8 cellular contexts compared by ENCODE assay signal in genomic region chr20:62010551-62011402, GRCh38. TPM values are rescaled to one million over a fixed set of nuclear protein-coding genes. Genes with fewer than 3 reads are reported as not detected.
DNase-seq lines count a peak whose midpoint lies in the region; ATAC-seq lines count a peak whose summit lies in the region.

No MANE protein-coding gene starts in this region.

- H3K27ac Mint-ChIP-seq in activated CD8-positive, alpha-beta T cell treated with anti-CD3 and anti-CD28 coated beads, Interleukin-2, amount 10 ng/mL, durations not matched to agents 7 days and 5 days = no peak overlapping the region

- H3K4me3 Mint-ChIP-seq in activated CD8-positive, alpha-beta T cell treated with anti-CD3 and anti-CD28 coated beads, Interleukin-2, amount 10 ng/mL, durations not matched to agents 7 days and 5 days = no peak overlapping the region

- no peak overlapping the region for H3K4me3 ChIP-seq in effector memory CD4-positive, alpha-beta T cell (ENCODE audit: insufficient read depth, low read depth, low read length, poor library complexity, severe bottlenecking)

- H3K27me3 Mint-ChIP-seq in activated CD8-positive, alpha-beta T cell treated with anti-CD3 and anti-CD28 coated beads, Interleukin-2, amount 10 ng/mL, durations not matched to agents 7 days and 5 days (ENCODE audit: low read depth) = no peaks in the 10 kb centered on the region

- no peaks in the 10 kb centered on the region for H3K4me1 ChIP-seq in effector memory CD4-positive, alpha-beta T cell (ENCODE audit: control insufficient read depth, insufficient read depth, low read length, poor library complexity, severe bottlenecking)

- H3K27ac ChIP-seq in effector memory CD4-positive, alpha-beta T cell (ENCODE audit: insufficient read depth, low read length, poor library complexity, severe bottlenecking) = no peak overlapping the region

- peak; percentile 75 for ATAC-seq in activated CD8-positive, alpha-beta T cell treated with anti-CD3 and anti-CD28 coated beads, Interleukin-2, amount 10 ng/mL, durations not matched to agents 7 days and 5 days
- ATAC-seq in GM19452 (IDR thresholded peaks at IDR 0.05; ENCODE audit: unreplicated experiment) = no peak

- DNase-seq in NCI-H748 (lab: John Stamatoyannopoulos, UW; ENCODE audit: unreplicated experiment) (peak; percentile 30), NCI-H748 treated with DMSO at 0.1 percent for 48 hours (lab: John Stamatoyannopoulos, UW) (no peak), NCI-H345 (lab: John Stamatoyannopoulos, UW) (peak; percentile 58), medulla oblongata (ENCODE audit: extremely low spot score) (peak; percentile 75)
- DNase-seq in activated CD8-positive, alpha-beta T cell treated with anti-CD3 and anti-CD28 coated beads, Interleukin-2, amount 10 ng/mL, durations not matched to agents 7 days and 5 days = peak; percentile 67
- peak; percentile 33 to 54 (median 41) for DNase-seq in effector memory CD4-positive, alpha-beta T cell
- DNase-seq in stimulated activated CD8-positive, alpha-beta memory T cell treated with anti-CD3 and anti-CD28 coated beads, Interleukin-4, amount 100 ng/mL, for 4 hours (ENCODE audit: low read depth in 2 of 2, low spot score in 1 of 2) = peak; percentile 22 to 27

- no peaks in the 10 kb centered on the region for H3K9me3 Mint-ChIP-seq in activated CD8-positive, alpha-beta T cell treated with anti-CD3 and anti-CD28 coated beads, Interleukin-2, amount 10 ng/mL, durations not matched to agents 7 days and 5 days (ENCODE audit: insufficient read depth)

- no peaks in the 10 kb centered on the region for H3K9me3 ChIP-seq in effector memory CD4-positive, alpha-beta T cell (ENCODE audit: control insufficient read depth, low read length)

- CTCF ChIA-PET in activated CD8-positive, alpha-beta T cell treated with anti-CD3 and anti-CD28 coated beads, Interleukin-2, amount 10 ng/mL, durations not matched to agents 7 days and 5 days (lab: Charles Lee) = interaction anchor here (0.6 to 2.0 kb wide), 16 partner anchors 13 to 156 kb away, joined by 3 to 18 read pairs (median 4); partner anchors contain the start of gene LSM14B

- H3K36me3 ChIP-seq in effector memory CD4-positive, alpha-beta T cell (ENCODE audit: control insufficient read depth, insufficient read depth, low read length) = peaks cover 49% of the 10 kb centered on the region

- H3K36me3 Mint-ChIP-seq in activated CD8-positive, alpha-beta T cell treated with anti-CD3 and anti-CD28 coated beads, Interleukin-2, amount 10 ng/mL, durations not matched to agents 7 days and 5 days (ENCODE audit: low read depth) = peaks cover 14% of the 10 kb centered on the region

- H3K4me1 Mint-ChIP-seq in activated CD8-positive, alpha-beta T cell treated with anti-CD3 and anti-CD28 coated beads, Interleukin-2, amount 10 ng/mL, durations not matched to agents 7 days and 5 days (ENCODE audit: low read depth) = no peaks in the 10 kb centered on the region

- H3K27me3 ChIP-seq in effector memory CD4-positive, alpha-beta T cell (replicated peaks; ENCODE audit: control insufficient read depth, insufficient read depth, low read length, poor library complexity, severe bottlenecking) = no peaks in the 10 kb centered on the region

- POLR2A ChIA-PET in activated CD8-positive, alpha-beta T cell treated with anti-CD3 and anti-CD28 coated beads, Interleukin-2, amount 10 ng/mL, durations not matched to agents 7 days and 5 days (lab: Charles Lee) = interaction anchor here (0.8 kb wide), 1 partner anchor 12 kb away, joined by 3 read pairs; no protein-coding TSS in a partner anchor

RNA-seq across cellular contexts. Expression of gene TAF4, which starts 54.9 kb away (rescaled TPM):
- total RNA-seq in activated CD8-positive, alpha-beta T cell treated with anti-CD3 and anti-CD28 coated beads, Interleukin-2, amount 10 ng/mL, durations not matched to agents 7 days and 5 days = 10 to 100 TPM; 24.0 to 24.1 TPM
